8 cellular contexts compared by ENCODE assay signal in the genomic region with DNA sequence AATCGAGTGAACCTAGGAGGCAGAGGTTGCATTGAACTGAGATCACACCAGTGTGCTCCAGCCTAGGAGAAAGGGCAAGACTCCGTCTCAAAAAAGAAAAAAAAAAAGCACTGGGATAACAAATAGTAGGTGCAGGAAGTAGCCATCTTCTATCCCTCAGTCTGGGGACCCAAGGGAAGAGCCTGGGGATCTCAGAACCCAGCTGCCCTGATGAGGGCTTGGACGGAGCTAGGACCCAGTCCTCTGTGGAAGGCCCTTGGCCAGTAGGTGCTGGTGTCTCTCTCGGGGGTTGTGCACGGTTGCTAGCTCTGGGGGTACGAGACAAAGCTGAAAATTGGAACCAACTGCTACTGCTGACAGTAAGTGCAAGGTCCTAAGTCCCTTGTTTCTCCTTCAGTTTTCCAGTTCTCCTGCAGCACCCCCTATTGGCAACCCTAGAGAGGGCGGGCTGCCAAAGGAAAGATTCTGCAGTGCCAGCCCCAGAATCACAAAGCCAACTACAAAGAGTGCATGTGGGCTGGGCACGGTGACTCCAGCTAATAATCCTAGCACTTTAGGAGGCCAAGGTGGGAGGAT. TPM values are rescaled to one million over a fixed set of nuclear protein-coding genes. Genes with fewer than 3 reads are reported as not detected.
A peak's percentile ranks its signal among the peaks of the same experiment; 100 is the strongest.
DNase-seq lines count a peak whose midpoint lies in the region; ATAC-seq, FAIRE-seq and TF ChIP-seq lines count a peak whose summit lies in the region.

No MANE protein-coding gene starts in this region.

- WGBS in iPS DF 6.9 (ENCODE audit: insufficient coverage, insufficient read length), result no CpG with 5 or more reads among the region's 8 CpGs

- H3K4me3 ChIP-seq in PC-9 (no peak overlapping the region), astrocyte of the spinal cord (ENCODE audit: low read depth, low read length) (no peak overlapping the region), iPS DF 6.9 (ENCODE audit: low read length) (no peak overlapping the region)

- no peaks in the 10 kb centered on the region for H3K27me3 ChIP-seq in PC-9 (ENCODE audit: insufficient read depth, low read depth)
- no peaks in the 10 kb centered on the region for H3K27me3 ChIP-seq in iPS DF 6.9 (ENCODE audit: control insufficient read depth, insufficient read depth, low read length)

- no peaks in the 10 kb centered on the region for H3K9me2 ChIP-seq in PC-9 (ENCODE audit: insufficient read depth)

- intact Hi-C loops in PC-9 (cut with micrococcal nuclease; ENCODE audit: unreplicated experiment), result loop anchor here (2.0 kb wide), 1 partner anchor 210 kb away; a partner anchor contains a TSS

- POLR2A ChIA-PET in PC-9 (lab: Charles Lee; ENCODE audit: unreplicated experiment), result no interaction called here

- H3K79me2 ChIP-seq in PC-9 (ENCODE audit: low read depth), result no peaks in the 10 kb centered on the region

- BruUV-seq in PC-9 (replicated peaks; lab: Mats Ljungman, UMichigan), result no TSS peak

- in situ Hi-C loops in astrocyte of the spinal cord (cut with HindIII; ENCODE audit: low sequenced_read_pairs), result no loop called here

- DNase-seq in AML-193 (lab: John Stamatoyannopoulos, UW) (peak; percentile 32 to 40), H54 (ENCODE audit: insufficient read length, low spot score) (peak; percentile 10), PC-9 (peak in 1 of 2 experiments; percentile 32), astrocyte of the spinal cord (ENCODE audit: low read depth, low spot score) (peak; percentile 54), iPS DF 6.9 (ENCODE audit: low read depth, low spot score) (peak; percentile 29), GOT3 (lab: John Stamatoyannopoulos, UW) (no peak)
- peak; percentile 16 for DNase-seq in stimulated activated CD4-positive, alpha-beta T cell treated with anti-CD3 and anti-CD28 coated beads, Interleukin-12 subunit alpha, Interleukin-12 subunit beta, amount 100 ng/mL, for 4 hours

- H3K36me3 ChIP-seq in PC-9 (ENCODE audit: low read depth), result no peaks in the 10 kb centered on the region
- no peaks in the 10 kb centered on the region for H3K36me3 ChIP-seq in iPS DF 6.9 (ENCODE audit: control insufficient read depth, insufficient read depth, low read length)

- no peak overlapping the region for H3K4me2 ChIP-seq in PC-9

- CTCF ChIA-PET in PC-9 (lab: Charles Lee), result interaction anchor here (0.5 to 0.7 kb wide), 4 partner anchors 194 to 318 kb away, joined by 3 to 4 read pairs (median 3); no protein-coding TSS in a partner anchor

- H3K27ac ChIP-seq in PC-9 (no peak overlapping the region), iPS DF 6.9 (ENCODE audit: low read length) (no peak overlapping the region)

- TF ChIP-seq CTCF in PC-9 (conservative IDR thresholded peaks at IDR 0.05) (peak; percentile 63), astrocyte of the spinal cord (IDR thresholded peaks at IDR 0.05; ENCODE audit: low read depth, low read length) (peak; percentile 89)

- ATAC-seq in GM21825 (IDR thresholded peaks at IDR 0.05; ENCODE audit: unreplicated experiment), result no peak

- no peaks in the 10 kb centered on the region for H3K9me3 ChIP-seq in PC-9 (ENCODE audit: insufficient read depth, low read depth)
- H3K9me3 ChIP-seq in iPS DF 6.9 (ENCODE audit: control insufficient read depth, insufficient read depth, low read length), result no peaks in the 10 kb centered on the region

- no peaks in the 10 kb centered on the region for H4K20me1 ChIP-seq in PC-9 (ENCODE audit: insufficient read depth)

- H3F3A ChIP-seq in PC-9 (ENCODE audit: insufficient read depth, low read depth), result no peaks in the 10 kb centered on the region

- no peak overlapping the region for H2AFZ ChIP-seq in PC-9

- TF ChIP-seq POLR2A in H54 (IDR thresholded peaks at IDR 0.05; ENCODE audit: low read depth, low read length), result no peak

- no peak for FAIRE-seq in H54 (lab: Jason Lieb, UNC)

- H3K4me1 ChIP-seq in PC-9 (replicated peaks; ENCODE audit: insufficient read depth) (no peaks in the 10 kb centered on the region), iPS DF 6.9 (ENCODE audit: control insufficient read depth, insufficient read depth, low read length) (no peaks in the 10 kb centered on the region)

RNA-seq across cellular contexts. Expression of a gene that starts 57.6 kb away (rescaled TPM):
- total RNA-seq in PC-9 (2021), result 20.6 and 22.7 TPM in 2 replicates
